In the genomic region with DNA sequence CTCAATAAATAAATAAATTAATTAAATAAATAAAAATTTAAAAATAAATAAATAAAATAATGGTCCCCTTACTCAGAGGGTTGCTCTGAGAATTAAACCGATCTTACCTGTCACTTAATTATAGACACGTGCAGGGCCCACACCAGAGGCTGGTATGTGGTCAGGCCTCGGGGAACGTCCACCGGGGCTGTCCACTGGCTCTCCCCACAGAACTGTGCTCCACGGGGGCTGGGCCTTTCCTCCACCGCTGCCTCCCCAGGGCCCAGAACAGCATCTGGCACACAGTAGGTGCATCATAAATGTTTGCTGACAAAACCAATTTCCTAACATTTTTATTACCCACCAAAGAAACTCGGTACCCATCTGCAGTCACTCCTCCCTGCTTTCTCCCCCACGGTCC, we compare ENCODE assay signal across 21 cellular contexts.
DNase-seq lines count a peak whose midpoint lies in the region; ATAC-seq and TF ChIP-seq lines count a peak whose summit lies in the region.
"Had no signal": no experiment of that assay in that cellular context is flagged by ENCODE, and none has a peak within 500 bp of the region (broad histone marks: within the 10 kb centered on the region; RNA-seq: fewer than 3 reads in every experiment).

No MANE protein-coding gene starts in this region.

- no peaks in the 10 kb centered on the region for H3K27me3 ChIP-seq in dorsolateral prefrontal cortex
- H3K27me3 ChIP-seq in osteoblast (ENCODE audit: insufficient read depth, low read length) = no peaks in the 10 kb centered on the region
- H3K27me3 ChIP-seq in aorta (ENCODE audit: control insufficient read depth in 1 of 2, insufficient read depth in 2 of 2, low read length in 1 of 2) = no peaks in the 10 kb centered on the region

- intact Hi-C loops in Right ventricle myocardium superior (cut with DNase I) = no loop called here
- intact Hi-C loops in left ventricle myocardium superior (cut with micrococcal nuclease) = no loop called here
- intact Hi-C loops in dorsolateral prefrontal cortex (cut with DNase I) = no loop called here
- intact Hi-C loops in aorta (cut with DNase I) = no loop called here

- H4K20me1 ChIP-seq in osteoblast (ENCODE audit: insufficient read depth, low read length) = no peaks in the 10 kb centered on the region

- 93 to 96% methylated on average over 9 of the region's 9 CpGs for WGBS in aorta, 2 donors

- no peak overlapping the region for H2AFZ ChIP-seq in osteoblast (ENCODE audit: low read length)

- H3K36me3 ChIP-seq in osteoblast (ENCODE audit: insufficient read depth, low read length) (no peaks in the 10 kb centered on the region), aorta (ENCODE audit: control insufficient read depth in 1 of 2, insufficient read depth in 2 of 2, low read length in 1 of 2) (no peaks in the 10 kb centered on the region)

- TF ChIP-seq CTCF in dorsolateral prefrontal cortex (IDR thresholded peaks at IDR 0.05 in 54 of 56, conservative IDR thresholded peaks at IDR 0.05 in 2 of 56; ENCODE audit: low read depth in 1 of 56, partially characterized antibody in 56 of 56) = no peak
- no peak for TF ChIP-seq CTCF in osteoblast (IDR thresholded peaks at IDR 0.05; ENCODE audit: extremely low read depth, low read depth, low read length)

- H3K4me2 ChIP-seq in osteoblast (ENCODE audit: insufficient read depth, low read length) = no peak overlapping the region

- ATAC-seq in Right ventricle myocardium superior (ENCODE audit: poor library complexity) = no peak
- no peak for ATAC-seq in left ventricle myocardium superior
- ATAC-seq in aorta (ENCODE audit: low FRiP score) = no peak

- no peaks in the 10 kb centered on the region for H3K79me2 ChIP-seq in osteoblast (ENCODE audit: insufficient read depth, low read length)

- no peak overlapping the region for H3K27ac ChIP-seq in dorsolateral prefrontal cortex
- H3K27ac ChIP-seq in osteoblast (ENCODE audit: low read depth, low read length) = no peak overlapping the region
- H3K27ac ChIP-seq in aorta (ENCODE audit: low read depth in 1 of 2, low read length in 2 of 2) = no peak overlapping the region
- H3K27ac ChIP-seq: C4-2B had no signal

- H3K4me1 ChIP-seq in osteoblast (ENCODE audit: insufficient read depth, low read length) = peaks cover 23% of the 10 kb centered on the region
- no peaks in the 10 kb centered on the region for H3K4me1 ChIP-seq in aorta (ENCODE audit: control insufficient read depth in 1 of 2, insufficient read depth in 2 of 2, low read length in 2 of 2)

- peak; percentile 17 for DNase-seq in Right ventricle myocardium superior
- no peak for DNase-seq in left ventricle myocardium superior
- DNase-seq in dorsolateral prefrontal cortex = peak in 7 of 10 donors; percentile 8 to 28 (median 15)
- DNase-seq in osteoblast (ENCODE audit: insufficient read length, low spot score, missing footprints) = peak; percentile 19
- peak; percentile 15 to 54 for DNase-seq in aorta
- DNase-seq in activated CD4-positive, alpha-beta T cell treated with anti-CD3 and anti-CD28 coated beads, Interleukin-2, amount 50 U/mL, for 1 hour = no peak
- no peak for DNase-seq in D341Med (ENCODE audit: low spot score)
- DNase-seq: DMS53, GDM1, GOT3, HCEC 1CT, KG1, NCI-H1092 treated with DMSO at 0.1 percent for 48 hours, NCI-H146, NCI-H2081, NCI-H2171, NCI-H345, NCI-H524, NCI-H774, SHP77 had no signal

- H3K4me3 ChIP-seq in dorsolateral prefrontal cortex (no peak overlapping the region), osteoblast (ENCODE audit: insufficient read depth, low read length) (no peak overlapping the region), aorta (ENCODE audit: low read length in 2 of 2) (no peak overlapping the region)

- H3K9me3 ChIP-seq in osteoblast (ENCODE audit: low read depth, low read length) (no peaks in the 10 kb centered on the region), aorta (ENCODE audit: control insufficient read depth, low read length) (no peaks in the 10 kb centered on the region)

Comparison
In these comparisons a context has a peak if more than half of its experiments do, and no peak if none do; other contexts are left out.
1. DNase-seq: peak in Right ventricle myocardium superior (single experiment), dorsolateral prefrontal cortex (7 of 10), osteoblast (single experiment) and aorta (2 of 2); none in left ventricle myocardium superior (single experiment), activated CD4-positive, alpha-beta T cell treated with anti-CD3 and anti-CD28 coated beads, Interleukin-2, amount 50 U/mL, for 1 hour (single experiment) and D341Med (single experiment).